In genomic region chr18:76984193-76985155, GRCh38 we compare ENCODE assay signal across 17 cellular contexts.
A peak's percentile ranks its signal among the peaks of the same experiment; 100 is the strongest.
DNase-seq lines count a peak whose midpoint lies in the region; ATAC-seq, FAIRE-seq and TF ChIP-seq lines count a peak whose summit lies in the region.
"Had no signal": no experiment of that assay in that cellular context is flagged by ENCODE, and none has a peak within 500 bp of the region (broad histone marks: within the 10 kb centered on the region; RNA-seq: fewer than 3 reads in every experiment).

No MANE protein-coding gene starts in this region.

- H3K23me2 ChIP-seq in H9 (ENCODE audit: insufficient read length, low read depth, low read length, poor library complexity, severe bottlenecking), result no peaks in the 10 kb centered on the region

- H4K8ac ChIP-seq in H9 (replicated peaks; ENCODE audit: insufficient read length, low read depth, low read length), result no peak overlapping the region

- H3T11ph ChIP-seq in H9 (ENCODE audit: low read length), result no peak overlapping the region

- no peak for FAIRE-seq in small intestine (lab: Jason Lieb, UNC)

- no peak for TF ChIP-seq POLR2A in vagina (IDR thresholded peaks at IDR 0.05)

- WGBS in small intestine, 3 donors, result 83 to 93% (median 87%) methylated on average over 39 to 40 of the region's 40 CpGs
- WGBS in H9 (ENCODE audit: extremely low coverage, insufficient read length, low lambda C conversion rate), result no CpG with 5 or more reads among the region's 40 CpGs

- no peak overlapping the region for H3K23ac ChIP-seq in H9 (ENCODE audit: insufficient read length, low read depth, low read length)

- H4K91ac ChIP-seq in H9 (ENCODE audit: insufficient read length, low read depth, low read length), result no peak overlapping the region

- no peak overlapping the region for H3K4ac ChIP-seq in H9 (ENCODE audit: low read depth, low read length)

- no peak overlapping the region for H2BK12ac ChIP-seq in H9 (ENCODE audit: insufficient read length, low read depth, low read length)

- no peak for ATAC-seq in natural killer cell treated with Interleukin-12 subunit alpha and Interleukin-12 subunit beta and Interleukin-15 and Interleukin-18, amount 100 ng/mL, for 72 hours
- ATAC-seq in natural killer cell, result no peak

- H3K79me2 ChIP-seq in H9 (ENCODE audit: insufficient read depth, low read length), result no peaks in the 10 kb centered on the region

- intact Hi-C loops in natural killer cell (cut with micrococcal nuclease) (no loop called here), vagina (cut with DNase I) (loop anchor here (10.0 kb wide), 1 partner anchor 180 kb away; no protein-coding TSS in a partner anchor)

- H3K4me2 ChIP-seq in H9 (ENCODE audit: insufficient read depth, insufficient read length, low read length), result no peak overlapping the region

- no peaks in the 10 kb centered on the region for H3K27me3 Mint-ChIP-seq in natural killer cell treated with Interleukin-12 subunit alpha and Interleukin-12 subunit beta and Interleukin-15 and Interleukin-18, amount 100 ng/mL, for 72 hours
- H3K27me3 Mint-ChIP-seq in natural killer cell (ENCODE audit: low read depth in 2 of 2), result no peaks in the 10 kb centered on the region
- peaks cover 4% of the 10 kb centered on the region for H3K27me3 Mint-ChIP-seq in osteocyte (ENCODE audit: unreplicated experiment)
- peaks cover 3% of the 10 kb centered on the region for H3K27me3 Mint-ChIP-seq in H9 (ENCODE audit: low read depth)

- peaks cover 4 to 5% of the 10 kb centered on the region in 2 donors for H3K4me1 Mint-ChIP-seq in natural killer cell treated with Interleukin-12 subunit alpha and Interleukin-12 subunit beta and Interleukin-15 and Interleukin-18, amount 100 ng/mL, for 72 hours (ENCODE audit: low read depth in 2 of 2)
- H3K4me1 Mint-ChIP-seq in natural killer cell (peaks cover 5 to 8% of the 10 kb centered on the region in 2 donors), osteocyte (ENCODE audit: unreplicated experiment) (peaks cover 4% of the 10 kb centered on the region), H9 (peaks cover 46 to 48% of the 10 kb centered on the region in 2 experiments)

- H2BK5ac ChIP-seq in H9 (ENCODE audit: insufficient read length, low read length), result no peak overlapping the region

- H3K9me3 Mint-ChIP-seq in natural killer cell treated with Interleukin-12 subunit alpha and Interleukin-12 subunit beta and Interleukin-15 and Interleukin-18, amount 100 ng/mL, for 72 hours, result no peaks in the 10 kb centered on the region
- H3K9me3 Mint-ChIP-seq in natural killer cell, result no peaks in the 10 kb centered on the region
- H3K9me3 Mint-ChIP-seq in osteocyte (ENCODE audit: unreplicated experiment), result no peaks in the 10 kb centered on the region
- H3K9me3 Mint-ChIP-seq in H9, result no peaks in the 10 kb centered on the region

- no peak overlapping the region for H2BK120ac ChIP-seq in H9 (ENCODE audit: low read depth, low read length, poor library complexity, severe bottlenecking)

- no peaks in the 10 kb centered on the region for H3K4me1 ChIP-seq in vagina
- no peaks in the 10 kb centered on the region for H3K4me1 ChIP-seq in small intestine (ENCODE audit: control insufficient read depth in 2 of 2, insufficient read depth in 1 of 2, low read depth in 1 of 2, low read length in 1 of 2)
- H3K4me1 ChIP-seq in H9 (ENCODE audit: insufficient read depth, low read length), result peaks cover 7% of the 10 kb centered on the region
- H3K4me1 ChIP-seq: Caco-2 had no signal

- no peak overlapping the region for H2BK20ac ChIP-seq in H9 (ENCODE audit: low read depth, low read length, poor library complexity, severe bottlenecking)

- no peak overlapping the region for H2AFZ ChIP-seq in H9 (ENCODE audit: low read length)

- H3K27me3 ChIP-seq in vagina (no peaks in the 10 kb centered on the region), small intestine (ENCODE audit: control insufficient read depth in 2 of 2, insufficient read depth in 2 of 2, low read length in 2 of 2) (no peaks in the 10 kb centered on the region), H9 (ENCODE audit: insufficient read depth, low read length) (no peaks in the 10 kb centered on the region)

- no peak overlapping the region for H3K9ac ChIP-seq in H9 (ENCODE audit: extremely low read depth, insufficient read length, low read length)

- H3K27ac Mint-ChIP-seq in natural killer cell treated with Interleukin-12 subunit alpha and Interleukin-12 subunit beta and Interleukin-15 and Interleukin-18, amount 100 ng/mL, for 72 hours, result no peak overlapping the region
- H3K27ac Mint-ChIP-seq in natural killer cell (no peak overlapping the region), osteocyte (ENCODE audit: unreplicated experiment) (no peak overlapping the region), H9 (no peak overlapping the region; a peak in 1 of 7 replicates)

- H4K20me1 ChIP-seq in H9 (ENCODE audit: control insufficient read depth, insufficient read depth, insufficient read length), result no peaks in the 10 kb centered on the region

- DNase-seq in natural killer cell treated with Interleukin-12 subunit alpha and Interleukin-12 subunit beta and Interleukin-15 and Interleukin-18, amount 100 ng/mL, for 72 hours (ENCODE audit: low spot score), result peak; percentile 59
- DNase-seq in natural killer cell, result no peak
- DNase-seq in globus pallidus (ENCODE audit: low spot score), result peak; percentile 21
- DNase-seq in osteocyte (ENCODE audit: extremely low spot score, unreplicated experiment), result peak; percentile 80
- DNase-seq in vagina (ENCODE audit: extremely low spot score in 2 of 2), result peak; percentile 79 to 84
- DNase-seq in small intestine, result no peak
- DNase-seq in GM19240 (ENCODE audit: insufficient read length, low spot score), result no peak
- no peak for DNase-seq in H9
- DNase-seq: Caco-2, KG1, NCI-H1092 treated with DMSO at 0.1 percent for 48 hours, NCI-H187, NCI-H446 treated with DMSO at 0.1 percent for 48 hours, NCI-H748 treated with DMSO at 0.1 percent for 48 hours, PC-3 had no signal

- H3K4me3 ChIP-seq in vagina (no peak overlapping the region), small intestine (ENCODE audit: low read depth in 1 of 2, low read length in 2 of 2) (no peak overlapping the region)

- no peak overlapping the region for H3K27ac ChIP-seq in vagina
- no peak overlapping the region for H3K27ac ChIP-seq in small intestine (ENCODE audit: low read depth in 1 of 2, low read length in 1 of 2)
- no peak overlapping the region for H3K27ac ChIP-seq in H9 (ENCODE audit: insufficient read length, low read depth, low read length)
- H3K27ac ChIP-seq: HL-60 had no signal

- H3K36me3 ChIP-seq in vagina, result no peaks in the 10 kb centered on the region
- H3K36me3 ChIP-seq in small intestine (ENCODE audit: control insufficient read depth in 2 of 2, insufficient read depth in 2 of 2, low read length in 2 of 2), result no peaks in the 10 kb centered on the region

- H4K5ac ChIP-seq in H9 (ENCODE audit: insufficient read length, low read depth, low read length), result no peak overlapping the region

- H3K9me3 ChIP-seq in vagina, result no peaks in the 10 kb centered on the region
- no peaks in the 10 kb centered on the region for H3K9me3 ChIP-seq in small intestine (ENCODE audit: control insufficient read depth, low read depth)
- no peaks in the 10 kb centered on the region for H3K9me3 ChIP-seq in H9 (ENCODE audit: control insufficient read depth, low read depth, low read length)
- H3K9me3 ChIP-seq: Caco-2 had no signal

- H3K36me3 Mint-ChIP-seq in natural killer cell treated with Interleukin-12 subunit alpha and Interleukin-12 subunit beta and Interleukin-15 and Interleukin-18, amount 100 ng/mL, for 72 hours, result no peaks in the 10 kb centered on the region
- H3K36me3 Mint-ChIP-seq in natural killer cell (no peaks in the 10 kb centered on the region), osteocyte (ENCODE audit: unreplicated experiment) (peaks cover 4% of the 10 kb centered on the region), H9 (ENCODE audit: insufficient read depth in 1 of 3, low read depth in 3 of 3) (0 out of 7 replicates have a peak, but pooled peaks cover 0 to 1% (median 0%) of the 10 kb centered on the region in 3 experiments)

- no peak overlapping the region for H3K14ac ChIP-seq in H9 (ENCODE audit: insufficient read depth, low read length)

- H3K18ac ChIP-seq in H9 (ENCODE audit: insufficient read length, low read depth, low read length), result no peak overlapping the region

- H2BK15ac ChIP-seq in H9 (ENCODE audit: low read depth, low read length), result no peak overlapping the region; the same call in 1 of the 2 replicates

- H3K56ac ChIP-seq in H9 (ENCODE audit: insufficient read length, low read depth, low read length), result no peak overlapping the region

- TF ChIP-seq CTCF in natural killer cell (IDR thresholded peaks at IDR 0.05), result no peak
- no peak for TF ChIP-seq CTCF in osteocyte (IDR thresholded peaks at IDR 0.05)
- no peak for TF ChIP-seq CTCF in vagina (IDR thresholded peaks at IDR 0.05)
- no peak for TF ChIP-seq CTCF in H9 (conservative IDR thresholded peaks at IDR 0.05)

- H2AK5ac ChIP-seq in H9 (ENCODE audit: insufficient read length, low read length), result no peak overlapping the region

- H3K4me3 Mint-ChIP-seq in natural killer cell treated with Interleukin-12 subunit alpha and Interleukin-12 subunit beta and Interleukin-15 and Interleukin-18, amount 100 ng/mL, for 72 hours, result no peak overlapping the region
- H3K4me3 Mint-ChIP-seq in natural killer cell (no peak overlapping the region), osteocyte (ENCODE audit: unreplicated experiment) (no peak overlapping the region), H9 (no peak overlapping the region)
- H3K4me3 Mint-ChIP-seq: CD14-positive monocyte had no signal

- no peaks in the 10 kb centered on the region for H3K79me1 ChIP-seq in H9 (ENCODE audit: insufficient read depth, low read depth, low read length, poor library complexity, severe bottlenecking)

Comparison
In these comparisons a context has a peak if more than half of its experiments do, and no peak if none do; other contexts are left out.
1. DNase-seq: peak in natural killer cell treated with Interleukin-12 subunit alpha and Interleukin-12 subunit beta and Interleukin-15 and Interleukin-18, amount 100 ng/mL, for 72 hours (single experiment), globus pallidus (single experiment), osteocyte (single experiment) and vagina (2 of 2); none in natural killer cell (single experiment), small intestine (single experiment), GM19240 (single experiment) and H9 (single experiment).